ENCODE assay signal across 1 cellular context in the genomic region with DNA sequence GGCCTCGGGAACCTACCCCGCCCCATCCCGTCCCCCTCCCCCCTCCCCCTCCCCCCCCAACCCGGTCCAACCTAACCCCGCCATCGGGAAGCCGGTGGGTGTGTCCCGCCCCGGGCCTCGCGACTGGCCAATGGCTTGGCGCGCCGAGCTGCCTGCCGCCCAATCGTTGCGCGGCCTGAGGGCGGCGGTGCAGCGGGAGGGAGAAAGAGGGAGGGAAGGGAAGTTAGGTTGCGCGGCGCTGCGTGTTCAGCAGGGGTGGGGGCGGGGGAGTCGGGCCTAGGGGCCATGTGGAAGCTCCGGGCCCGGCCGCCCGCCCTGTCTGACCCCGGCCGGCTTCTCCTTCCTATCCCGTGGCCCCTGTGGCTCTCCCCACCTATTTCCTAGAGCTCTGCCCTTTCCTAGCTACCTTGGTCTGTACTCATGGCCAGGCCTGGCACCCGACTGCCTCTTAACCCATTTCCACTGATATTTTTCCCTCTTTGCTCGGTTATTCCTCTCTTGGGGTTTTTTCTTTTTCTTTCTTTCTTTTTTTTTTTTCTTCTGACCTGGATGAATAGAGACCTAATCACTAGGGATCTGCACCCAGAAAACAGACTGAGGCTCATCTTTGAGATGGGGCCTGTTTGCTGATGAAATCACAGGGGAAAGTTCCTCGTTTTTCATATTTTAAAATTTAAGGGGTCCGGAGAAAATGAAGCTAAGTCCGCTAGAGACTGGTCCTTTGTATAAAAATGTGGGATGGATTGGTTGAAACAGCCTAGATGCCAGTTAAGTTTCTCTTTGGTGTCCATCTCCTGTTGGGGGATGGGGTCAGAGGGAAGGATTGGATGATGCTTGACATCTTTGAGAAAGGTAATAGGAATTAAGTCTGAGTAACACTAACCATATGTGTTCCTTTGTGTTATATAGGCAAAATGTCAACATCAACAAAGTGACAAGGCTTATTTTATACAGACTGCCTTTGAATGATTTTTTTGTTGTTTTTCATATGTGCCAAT.
A peak's percentile ranks its signal among the peaks of the same experiment; 100 is the strongest.
TF ChIP-seq lines count a peak whose summit lies in the region.

No MANE protein-coding gene starts in this region.

TF ChIP-seq in HepG2, 621 proteins besides CTCF, POLR2A, EP300 and RAD21 (continued from another document and continues in another):
- TF ChIP-seq, protein P1, sequence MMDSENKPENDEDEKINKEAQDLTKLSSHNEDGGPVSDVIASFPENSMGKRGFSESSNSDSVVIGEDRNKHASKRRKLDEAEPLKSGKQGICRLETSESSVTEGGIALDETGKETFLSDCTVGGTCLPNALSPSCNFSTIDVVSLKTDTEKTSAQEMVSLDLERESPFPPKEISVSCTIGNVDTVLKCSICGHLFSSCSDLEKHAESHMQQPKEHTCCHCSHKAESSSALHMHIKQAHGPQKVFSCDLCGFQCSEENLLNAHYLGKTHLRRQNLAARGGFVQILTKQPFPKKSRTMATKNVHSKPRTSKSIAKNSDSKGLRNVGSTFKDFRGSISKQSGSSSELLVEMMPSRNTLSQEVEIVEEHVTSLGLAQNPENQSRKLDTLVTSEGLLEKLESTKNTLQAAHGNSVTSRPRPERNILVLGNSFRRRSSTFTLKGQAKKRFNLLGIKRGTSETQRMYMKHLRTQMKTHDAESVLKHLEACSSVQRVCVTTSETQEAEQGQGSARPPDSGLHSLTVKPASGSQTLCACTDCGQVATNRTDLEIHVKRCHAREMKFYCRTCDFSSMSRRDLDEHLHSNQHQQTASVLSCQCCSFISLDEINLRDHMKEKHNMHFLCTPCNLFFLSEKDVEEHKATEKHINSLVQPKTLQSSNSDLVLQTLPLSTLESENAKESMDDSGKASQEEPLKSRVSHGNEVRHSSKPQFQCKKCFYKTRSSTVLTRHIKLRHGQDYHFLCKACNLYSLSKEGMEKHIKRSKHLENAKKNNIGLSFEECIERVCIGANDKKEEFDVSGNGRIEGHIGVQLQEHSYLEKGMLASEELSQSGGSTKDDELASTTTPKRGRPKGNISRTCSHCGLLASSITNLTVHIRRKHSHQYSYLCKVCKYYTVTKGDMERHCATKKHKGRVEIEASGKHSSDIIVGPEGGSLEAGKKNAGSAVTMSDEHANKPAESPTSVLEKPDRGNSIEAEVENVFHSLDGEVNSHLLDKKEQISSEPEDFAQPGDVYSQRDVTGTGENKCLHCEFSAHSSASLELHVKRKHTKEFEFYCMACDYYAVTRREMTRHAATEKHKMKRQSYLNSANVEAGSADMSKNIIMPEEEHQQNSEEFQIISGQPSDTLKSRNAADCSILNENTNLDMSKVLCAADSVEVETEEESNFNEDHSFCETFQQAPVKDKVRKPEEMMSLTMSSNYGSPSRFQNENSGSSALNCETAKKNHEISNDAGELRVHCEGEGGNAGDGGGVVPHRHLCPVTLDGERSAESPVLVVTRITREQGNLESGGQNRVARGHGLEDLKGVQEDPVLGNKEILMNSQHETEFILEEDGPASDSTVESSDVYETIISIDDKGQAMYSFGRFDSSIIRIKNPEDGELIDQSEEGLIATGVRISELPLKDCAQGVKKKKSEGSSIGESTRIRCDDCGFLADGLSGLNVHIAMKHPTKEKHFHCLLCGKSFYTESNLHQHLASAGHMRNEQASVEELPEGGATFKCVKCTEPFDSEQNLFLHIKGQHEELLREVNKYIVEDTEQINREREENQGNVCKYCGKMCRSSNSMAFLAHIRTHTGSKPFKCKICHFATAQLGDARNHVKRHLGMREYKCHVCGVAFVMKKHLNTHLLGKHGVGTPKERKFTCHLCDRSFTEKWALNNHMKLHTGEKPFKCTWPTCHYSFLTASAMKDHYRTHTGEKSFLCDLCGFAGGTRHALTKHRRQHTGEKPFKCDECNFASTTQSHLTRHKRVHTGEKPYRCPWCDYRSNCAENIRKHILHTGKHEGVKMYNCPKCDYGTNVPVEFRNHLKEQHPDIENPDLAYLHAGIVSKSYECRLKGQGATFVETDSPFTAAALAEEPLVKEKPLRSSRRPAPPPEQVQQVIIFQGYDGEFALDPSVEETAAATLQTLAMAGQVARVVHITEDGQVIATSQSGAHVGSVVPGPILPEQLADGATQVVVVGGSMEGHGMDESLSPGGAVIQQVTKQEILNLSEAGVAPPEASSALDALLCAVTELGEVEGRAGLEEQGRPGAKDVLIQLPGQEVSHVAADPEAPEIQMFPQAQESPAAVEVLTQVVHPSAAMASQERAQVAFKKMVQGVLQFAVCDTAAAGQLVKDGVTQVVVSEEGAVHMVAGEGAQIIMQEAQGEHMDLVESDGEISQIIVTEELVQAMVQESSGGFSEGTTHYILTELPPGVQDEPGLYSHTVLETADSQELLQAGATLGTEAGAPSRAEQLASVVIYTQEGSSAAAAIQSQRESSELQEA (CRISPR knock-in tag; IDR thresholded peaks at IDR 0.05; ENCODE audit: not compliant biosample characterization), result peak; percentile 65
- TF ChIP-seq KAT8 (CRISPR knock-in tag; IDR thresholded peaks at IDR 0.05) (peak; percentile 74), THAP11 (CRISPR knock-in tag; IDR thresholded peaks at IDR 0.05) (peak; percentile 85), ZNF235 (CRISPR knock-in tag; IDR thresholded peaks at IDR 0.05; ENCODE audit: borderline replicate concordance) (0 out of 2 replicates have a peak, but pooled peaks have one; percentile 40), ERF (CRISPR knock-in tag; IDR thresholded peaks at IDR 0.05) (peak; percentile 52), BCL6 (CRISPR knock-in tag; IDR thresholded peaks at IDR 0.05) (peak; percentile 35; the same call in 1 of the 2 replicates), TARDBP (CRISPR knock-in tag; IDR thresholded peaks at IDR 0.05) (peak; percentile 90; the same call in 1 of the 2 replicates), NCOA5 (CRISPR knock-in tag; IDR thresholded peaks at IDR 0.05) (no peak), KLF6 (CRISPR knock-in tag; IDR thresholded peaks at IDR 0.05) (peak; percentile 56; the same call in 1 of the 2 replicates), SPEN (CRISPR knock-in tag; IDR thresholded peaks at IDR 0.05; ENCODE audit: low read depth) (peak; percentile 81), MXD4 (CRISPR knock-in tag; IDR thresholded peaks at IDR 0.05) (peak; percentile 89; the same call in 1 of the 2 replicates)
- TF ChIP-seq, protein P2, sequence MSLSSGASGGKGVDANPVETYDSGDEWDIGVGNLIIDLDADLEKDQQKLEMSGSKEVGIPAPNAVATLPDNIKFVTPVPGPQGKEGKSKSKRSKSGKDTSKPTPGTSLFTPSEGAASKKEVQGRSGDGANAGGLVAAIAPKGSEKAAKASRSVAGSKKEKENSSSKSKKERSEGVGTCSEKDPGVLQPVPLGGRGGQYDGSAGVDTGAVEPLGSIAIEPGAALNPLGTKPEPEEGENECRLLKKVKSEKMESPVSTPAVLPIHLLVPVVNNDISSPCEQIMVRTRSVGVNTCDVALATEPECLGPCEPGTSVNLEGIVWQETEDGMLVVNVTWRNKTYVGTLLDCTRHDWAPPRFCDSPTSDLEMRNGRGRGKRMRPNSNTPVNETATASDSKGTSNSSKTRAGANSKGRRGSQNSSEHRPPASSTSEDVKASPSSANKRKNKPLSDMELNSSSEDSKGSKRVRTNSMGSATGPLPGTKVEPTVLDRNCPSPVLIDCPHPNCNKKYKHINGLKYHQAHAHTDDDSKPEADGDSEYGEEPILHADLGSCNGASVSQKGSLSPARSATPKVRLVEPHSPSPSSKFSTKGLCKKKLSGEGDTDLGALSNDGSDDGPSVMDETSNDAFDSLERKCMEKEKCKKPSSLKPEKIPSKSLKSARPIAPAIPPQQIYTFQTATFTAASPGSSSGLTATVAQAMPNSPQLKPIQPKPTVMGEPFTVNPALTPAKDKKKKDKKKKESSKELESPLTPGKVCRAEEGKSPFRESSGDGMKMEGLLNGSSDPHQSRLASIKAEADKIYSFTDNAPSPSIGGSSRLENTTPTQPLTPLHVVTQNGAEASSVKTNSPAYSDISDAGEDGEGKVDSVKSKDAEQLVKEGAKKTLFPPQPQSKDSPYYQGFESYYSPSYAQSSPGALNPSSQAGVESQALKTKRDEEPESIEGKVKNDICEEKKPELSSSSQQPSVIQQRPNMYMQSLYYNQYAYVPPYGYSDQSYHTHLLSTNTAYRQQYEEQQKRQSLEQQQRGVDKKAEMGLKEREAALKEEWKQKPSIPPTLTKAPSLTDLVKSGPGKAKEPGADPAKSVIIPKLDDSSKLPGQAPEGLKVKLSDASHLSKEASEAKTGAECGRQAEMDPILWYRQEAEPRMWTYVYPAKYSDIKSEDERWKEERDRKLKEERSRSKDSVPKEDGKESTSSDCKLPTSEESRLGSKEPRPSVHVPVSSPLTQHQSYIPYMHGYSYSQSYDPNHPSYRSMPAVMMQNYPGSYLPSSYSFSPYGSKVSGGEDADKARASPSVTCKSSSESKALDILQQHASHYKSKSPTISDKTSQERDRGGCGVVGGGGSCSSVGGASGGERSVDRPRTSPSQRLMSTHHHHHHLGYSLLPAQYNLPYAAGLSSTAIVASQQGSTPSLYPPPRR (CRISPR knock-in tag; IDR thresholded peaks at IDR 0.05; ENCODE audit: borderline replicate concordance), result no peak
- TF ChIP-seq, protein P3, sequence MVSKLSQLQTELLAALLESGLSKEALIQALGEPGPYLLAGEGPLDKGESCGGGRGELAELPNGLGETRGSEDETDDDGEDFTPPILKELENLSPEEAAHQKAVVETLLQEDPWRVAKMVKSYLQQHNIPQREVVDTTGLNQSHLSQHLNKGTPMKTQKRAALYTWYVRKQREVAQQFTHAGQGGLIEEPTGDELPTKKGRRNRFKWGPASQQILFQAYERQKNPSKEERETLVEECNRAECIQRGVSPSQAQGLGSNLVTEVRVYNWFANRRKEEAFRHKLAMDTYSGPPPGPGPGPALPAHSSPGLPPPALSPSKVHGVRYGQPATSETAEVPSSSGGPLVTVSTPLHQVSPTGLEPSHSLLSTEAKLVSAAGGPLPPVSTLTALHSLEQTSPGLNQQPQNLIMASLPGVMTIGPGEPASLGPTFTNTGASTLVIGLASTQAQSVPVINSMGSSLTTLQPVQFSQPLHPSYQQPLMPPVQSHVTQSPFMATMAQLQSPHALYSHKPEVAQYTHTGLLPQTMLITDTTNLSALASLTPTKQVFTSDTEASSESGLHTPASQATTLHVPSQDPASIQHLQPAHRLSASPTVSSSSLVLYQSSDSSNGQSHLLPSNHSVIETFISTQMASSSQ (IDR thresholded peaks at IDR 0.05; ENCODE audit: low read depth), result no peak
- TF ChIP-seq, protein P3 (CRISPR knock-in tag; IDR thresholded peaks at IDR 0.05; ENCODE audit: borderline replicate concordance), result 0 out of 2 replicates have a peak, but pooled peaks have one; percentile 29
- TF ChIP-seq, protein P4, sequence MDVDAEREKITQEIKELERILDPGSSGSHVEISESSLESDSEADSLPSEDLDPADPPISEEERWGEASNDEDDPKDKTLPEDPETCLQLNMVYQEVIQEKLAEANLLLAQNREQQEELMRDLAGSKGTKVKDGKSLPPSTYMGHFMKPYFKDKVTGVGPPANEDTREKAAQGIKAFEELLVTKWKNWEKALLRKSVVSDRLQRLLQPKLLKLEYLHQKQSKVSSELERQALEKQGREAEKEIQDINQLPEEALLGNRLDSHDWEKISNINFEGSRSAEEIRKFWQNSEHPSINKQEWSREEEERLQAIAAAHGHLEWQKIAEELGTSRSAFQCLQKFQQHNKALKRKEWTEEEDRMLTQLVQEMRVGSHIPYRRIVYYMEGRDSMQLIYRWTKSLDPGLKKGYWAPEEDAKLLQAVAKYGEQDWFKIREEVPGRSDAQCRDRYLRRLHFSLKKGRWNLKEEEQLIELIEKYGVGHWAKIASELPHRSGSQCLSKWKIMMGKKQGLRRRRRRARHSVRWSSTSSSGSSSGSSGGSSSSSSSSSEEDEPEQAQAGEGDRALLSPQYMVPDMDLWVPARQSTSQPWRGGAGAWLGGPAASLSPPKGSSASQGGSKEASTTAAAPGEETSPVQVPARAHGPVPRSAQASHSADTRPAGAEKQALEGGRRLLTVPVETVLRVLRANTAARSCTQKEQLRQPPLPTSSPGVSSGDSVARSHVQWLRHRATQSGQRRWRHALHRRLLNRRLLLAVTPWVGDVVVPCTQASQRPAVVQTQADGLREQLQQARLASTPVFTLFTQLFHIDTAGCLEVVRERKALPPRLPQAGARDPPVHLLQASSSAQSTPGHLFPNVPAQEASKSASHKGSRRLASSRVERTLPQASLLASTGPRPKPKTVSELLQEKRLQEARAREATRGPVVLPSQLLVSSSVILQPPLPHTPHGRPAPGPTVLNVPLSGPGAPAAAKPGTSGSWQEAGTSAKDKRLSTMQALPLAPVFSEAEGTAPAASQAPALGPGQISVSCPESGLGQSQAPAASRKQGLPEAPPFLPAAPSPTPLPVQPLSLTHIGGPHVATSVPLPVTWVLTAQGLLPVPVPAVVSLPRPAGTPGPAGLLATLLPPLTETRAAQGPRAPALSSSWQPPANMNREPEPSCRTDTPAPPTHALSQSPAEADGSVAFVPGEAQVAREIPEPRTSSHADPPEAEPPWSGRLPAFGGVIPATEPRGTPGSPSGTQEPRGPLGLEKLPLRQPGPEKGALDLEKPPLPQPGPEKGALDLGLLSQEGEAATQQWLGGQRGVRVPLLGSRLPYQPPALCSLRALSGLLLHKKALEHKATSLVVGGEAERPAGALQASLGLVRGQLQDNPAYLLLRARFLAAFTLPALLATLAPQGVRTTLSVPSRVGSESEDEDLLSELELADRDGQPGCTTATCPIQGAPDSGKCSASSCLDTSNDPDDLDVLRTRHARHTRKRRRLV (CRISPR knock-in tag; IDR thresholded peaks at IDR 0.05), result 0 out of 2 replicates have a peak, but pooled peaks have one; percentile 30
- TF ChIP-seq, protein P5, sequence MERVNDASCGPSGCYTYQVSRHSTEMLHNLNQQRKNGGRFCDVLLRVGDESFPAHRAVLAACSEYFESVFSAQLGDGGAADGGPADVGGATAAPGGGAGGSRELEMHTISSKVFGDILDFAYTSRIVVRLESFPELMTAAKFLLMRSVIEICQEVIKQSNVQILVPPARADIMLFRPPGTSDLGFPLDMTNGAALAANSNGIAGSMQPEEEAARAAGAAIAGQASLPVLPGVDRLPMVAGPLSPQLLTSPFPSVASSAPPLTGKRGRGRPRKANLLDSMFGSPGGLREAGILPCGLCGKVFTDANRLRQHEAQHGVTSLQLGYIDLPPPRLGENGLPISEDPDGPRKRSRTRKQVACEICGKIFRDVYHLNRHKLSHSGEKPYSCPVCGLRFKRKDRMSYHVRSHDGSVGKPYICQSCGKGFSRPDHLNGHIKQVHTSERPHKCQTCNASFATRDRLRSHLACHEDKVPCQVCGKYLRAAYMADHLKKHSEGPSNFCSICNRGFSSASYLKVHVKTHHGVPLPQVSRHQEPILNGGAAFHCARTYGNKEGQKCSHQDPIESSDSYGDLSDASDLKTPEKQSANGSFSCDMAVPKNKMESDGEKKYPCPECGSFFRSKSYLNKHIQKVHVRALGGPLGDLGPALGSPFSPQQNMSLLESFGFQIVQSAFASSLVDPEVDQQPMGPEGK (CRISPR knock-in tag; IDR thresholded peaks at IDR 0.05), result peak; percentile 87
- TF ChIP-seq, protein P6, sequence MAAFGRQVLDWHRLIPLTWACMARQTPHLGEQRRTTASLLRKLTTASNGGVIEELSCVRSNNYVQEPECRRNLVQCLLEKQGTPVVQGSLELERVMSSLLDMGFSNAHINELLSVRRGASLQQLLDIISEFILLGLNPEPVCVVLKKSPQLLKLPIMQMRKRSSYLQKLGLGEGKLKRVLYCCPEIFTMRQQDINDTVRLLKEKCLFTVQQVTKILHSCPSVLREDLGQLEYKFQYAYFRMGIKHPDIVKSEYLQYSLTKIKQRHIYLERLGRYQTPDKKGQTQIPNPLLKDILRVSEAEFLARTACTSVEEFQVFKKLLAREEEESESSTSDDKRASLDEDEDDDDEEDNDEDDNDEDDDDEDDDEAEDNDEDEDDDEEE (CRISPR knock-in tag; IDR thresholded peaks at IDR 0.05), result 0 out of 2 replicates have a peak, but pooled peaks have one; percentile 44
